Comparison of ENCODE assay signal across 17 cellular contexts in genomic region chr2:101200714-101201113, GRCh38. TPM values are rescaled to one million over a fixed set of nuclear protein-coding genes. Genes with fewer than 3 reads are reported as not detected.
DNase-seq lines count a peak whose midpoint lies in the region; ATAC-seq and TF ChIP-seq lines count a peak whose summit lies in the region.
"Had no signal": no experiment of that assay in that cellular context is flagged by ENCODE, and none has a peak within 500 bp of the region (broad histone marks: within the 10 kb centered on the region; RNA-seq: fewer than 3 reads in every experiment).

No MANE protein-coding gene starts in this region.

- intact Hi-C loops in left colon (cut with DNase I, micrococcal nuclease), result no loop called here

- no peak overlapping the region for H3K4me3 ChIP-seq in LNCaP clone FGC (ENCODE audit: low read depth, low read length)
- H3K4me3 ChIP-seq: ovary had no signal

- peaks cover 7% of the 10 kb centered on the region for H3K27me3 Mint-ChIP-seq in activated T-cell treated with anti-CD3 and anti-CD28 coated beads, Interleukin-2, amount 50 U/mL, for 4 hours (ENCODE audit: low read depth)
- H3K27me3 Mint-ChIP-seq: activated naive CD4-positive, alpha-beta T cell treated with anti-CD3 and anti-CD28 coated beads, Interleukin-2, amount 50 U/mL, for 24 hours; stimulated activated naive CD8-positive, alpha-beta T cell treated with anti-CD3 and anti-CD28 coated beads, Interleukin-15, Interleukin-2, amounts not matched to agents 100 ng/mL and 50 ng/mL, for 24 hours had no signal

- no peak for TF ChIP-seq CTCF in LNCaP clone FGC (IDR thresholded peaks at IDR 0.05; ENCODE audit: control insufficient read depth, extremely low read depth, insufficient read depth)

- H3K9me3 Mint-ChIP-seq in activated T-cell treated with anti-CD3 and anti-CD28 coated beads, Interleukin-2, amount 50 U/mL, for 4 hours, result no peaks in the 10 kb centered on the region
- H3K9me3 Mint-ChIP-seq: activated naive CD4-positive, alpha-beta T cell treated with anti-CD3 and anti-CD28 coated beads, Interleukin-2, amount 50 U/mL, for 24 hours; effector memory CD8-positive, alpha-beta T cell; IgD-negative memory B cell; stimulated activated naive CD8-positive, alpha-beta T cell treated with anti-CD3 and anti-CD28 coated beads, Interleukin-15, Interleukin-2, amounts not matched to agents 100 ng/mL and 50 ng/mL, for 24 hours had no signal

- H3K4me1 Mint-ChIP-seq in activated T-cell treated with anti-CD3 and anti-CD28 coated beads, Interleukin-2, amount 50 U/mL, for 4 hours (ENCODE audit: low read depth), result peaks cover 4% of the 10 kb centered on the region

- H3K4me3 Mint-ChIP-seq in activated T-cell treated with anti-CD3 and anti-CD28 coated beads, Interleukin-2, amount 50 U/mL, for 4 hours, result no peak overlapping the region
- H3K4me3 Mint-ChIP-seq: activated naive CD4-positive, alpha-beta T cell treated with anti-CD3 and anti-CD28 coated beads, Interleukin-2, amount 50 U/mL, for 24 hours; effector memory CD8-positive, alpha-beta T cell; IgD-negative memory B cell; stimulated activated naive CD8-positive, alpha-beta T cell treated with anti-CD3 and anti-CD28 coated beads, Interleukin-15, Interleukin-2, amounts not matched to agents 100 ng/mL and 50 ng/mL, for 24 hours had no signal

- peak; percentile 51 for ATAC-seq in left colon
- ATAC-seq in HG03139 (IDR thresholded peaks at IDR 0.05; ENCODE audit: unreplicated experiment), result no peak
- ATAC-seq in activated T-cell treated with anti-CD3 and anti-CD28 coated beads, Interleukin-2, amount 50 U/mL, for 4 hours, result no peak
- ATAC-seq: effector memory CD8-positive, alpha-beta T cell had no signal

- DNase-seq in AG08395 (ENCODE audit: low spot score) (peak; percentile 14), LNCaP clone FGC (ENCODE audit: low read depth) (peak; percentile 28), dermis blood vessel endothelial cell (peak; percentile 65), left colon (no peak), cerebellar cortex (ENCODE audit: low spot score) (no peak), superior temporal gyrus (ENCODE audit: extremely low spot score) (no peak)
- no peak for DNase-seq in activated T-cell treated with anti-CD3 and anti-CD28 coated beads, Interleukin-2, amount 50 U/mL, for 4 hours
- DNase-seq: activated CD4-positive, alpha-beta T cell treated with anti-CD3 and anti-CD28 coated beads, Interleukin-2, amount 50 U/mL, for 1 hour; effector memory CD8-positive, alpha-beta T cell; GDM1; NCI-H1105; ovary; SIG-M5 had no signal

- H3K36me3 Mint-ChIP-seq in activated T-cell treated with anti-CD3 and anti-CD28 coated beads, Interleukin-2, amount 50 U/mL, for 4 hours (ENCODE audit: insufficient read depth), result no peaks in the 10 kb centered on the region
- H3K36me3 Mint-ChIP-seq: activated naive CD4-positive, alpha-beta T cell treated with anti-CD3 and anti-CD28 coated beads, Interleukin-2, amount 50 U/mL, for 24 hours; IgD-negative memory B cell had no signal

RNA-seq across cellular contexts. Expression of gene TBC1D8, which starts 49.5 kb away (rescaled TPM):
- total RNA-seq in dermis blood vessel endothelial cell (81.3 and 89.8 TPM in 2 replicates), left colon (10 to 100 TPM; 16.1 to 37.3 TPM)
- total RNA-seq in activated T-cell treated with anti-CD3 and anti-CD28 coated beads, Interleukin-2, amount 50 U/mL, for 4 hours, result 1 to 10 TPM in 1 of 3 donors, under 1 TPM in 2; 0.58 to 1.1 (median 0.68) TPM

RNA-seq across cellular contexts. Expression of gene CNOT11, which starts 52.0 kb away (rescaled TPM):
- total RNA-seq in dermis blood vessel endothelial cell (21.1 and 21.3 TPM in 2 replicates), left colon (10 to 100 TPM; 50.6 to 55.5 TPM)
- 10 to 100 TPM; 59.9 to 64.4 (median 61.2) TPM for total RNA-seq in activated T-cell treated with anti-CD3 and anti-CD28 coated beads, Interleukin-2, amount 50 U/mL, for 4 hours

Comparison
In these comparisons a context has a peak if more than half of its experiments do, and no peak if none do; other contexts are left out.
1. DNase-seq: peak in AG08395 (single experiment), LNCaP clone FGC (single experiment) and dermis blood vessel endothelial cell (single experiment); none in left colon (0 of 2), cerebellar cortex (single experiment), superior temporal gyrus (single experiment) and activated T-cell treated with anti-CD3 and anti-CD28 coated beads, Interleukin-2, amount 50 U/mL, for 4 hours (single experiment).
2. RNA of gene TBC1D8, which starts 49.5 kb away (total RNA-seq): 81.3 to 89.8 TPM in dermis blood vessel endothelial cell and 16.1 to 37.3 TPM in left colon; 0.58 to 1.1 TPM in activated T-cell treated with anti-CD3 and anti-CD28 coated beads, Interleukin-2, amount 50 U/mL, for 4 hours; every median in the first group is over 4 times any median in the second.